In the genomic region with DNA sequence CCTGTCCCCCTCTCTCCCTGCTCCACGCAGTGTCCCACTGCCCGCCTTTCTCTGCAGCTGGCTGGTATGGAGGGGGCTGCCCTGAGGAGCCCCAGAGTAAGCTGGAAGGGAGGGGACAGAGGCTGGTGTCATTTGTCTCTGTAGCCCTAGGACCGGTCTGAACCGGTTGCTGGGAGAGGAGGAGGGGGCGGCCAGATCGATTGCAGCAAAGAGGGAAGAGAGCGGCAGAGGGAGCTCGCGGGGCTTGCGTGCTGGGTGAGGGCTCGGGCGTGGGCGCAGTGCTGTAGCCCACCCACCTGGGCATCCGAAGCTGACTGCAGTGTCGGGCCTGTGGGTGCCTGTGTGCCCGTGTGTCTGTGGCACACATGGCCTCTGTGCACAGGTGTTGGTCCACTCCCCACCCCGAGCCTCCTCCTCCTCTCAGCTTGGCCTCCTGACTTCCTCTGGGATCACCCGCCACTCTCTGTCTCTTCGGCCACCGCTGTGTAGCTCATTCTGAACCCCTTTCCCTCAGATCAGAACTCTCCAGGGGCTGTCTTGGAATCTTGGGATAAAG, we compare ENCODE assay signal across 14 cellular contexts. TPM values are rescaled to one million over a fixed set of nuclear protein-coding genes. Genes with fewer than 3 reads are reported as not detected.
A peak's percentile ranks its signal among the peaks of the same experiment; 100 is the strongest.
DNase-seq lines count a peak whose midpoint lies in the region; ATAC-seq and TF ChIP-seq lines count a peak whose summit lies in the region.
"Had no signal": no experiment of that assay in that cellular context is flagged by ENCODE, and none has a peak within 500 bp of the region (broad histone marks: within the 10 kb centered on the region; RNA-seq: fewer than 3 reads in every experiment).

No MANE protein-coding gene starts in this region.

- DNase-seq in COLO668 (lab: John Stamatoyannopoulos, UW; ENCODE audit: unreplicated experiment) (peak; percentile 89), NCI-H128 (lab: John Stamatoyannopoulos, UW; ENCODE audit: unreplicated experiment) (peak; percentile 73), OCI-M1 (lab: John Stamatoyannopoulos, UW) (peak; percentile 58), iPS-NIHi11 (ENCODE audit: low spot score) (peak; percentile 83), Calu3 (no peak), tibial artery (no peak)
- DNase-seq in activated T-cell treated with anti-CD3 and anti-CD28 coated beads, Interleukin-2, amount 50 U/mL, for 4 hours, result no peak
- DNase-seq: activated CD8-positive, alpha-beta T cell treated with anti-CD3 and anti-CD28 coated beads, Interleukin-2, amount 10 ng/mL, durations not matched to agents 7 days and 5 days; dermis blood vessel endothelial cell; NCI-H1436; sigmoid colon had no signal

- no peaks in the 10 kb centered on the region for H3K9me3 ChIP-seq in tibial artery
- H3K9me3 ChIP-seq: sigmoid colon had no signal

- H3K36me3 Mint-ChIP-seq in Calu3 (ENCODE audit: insufficient read depth, unreplicated experiment), result peaks cover 89% of the 10 kb centered on the region
- H3K36me3 Mint-ChIP-seq in activated T-cell treated with anti-CD3 and anti-CD28 coated beads, Interleukin-2, amount 50 U/mL, for 4 hours (ENCODE audit: insufficient read depth), result no peaks in the 10 kb centered on the region

- no peak overlapping the region for H3K27ac ChIP-seq in tibial artery

- TF ChIP-seq CTCF in Calu3 (IDR thresholded peaks at IDR 0.05; ENCODE audit: unreplicated experiment) (no peak), tibial artery (IDR thresholded peaks at IDR 0.05) (no peak)

- no peak overlapping the region for H3K4me3 Mint-ChIP-seq in Calu3 (ENCODE audit: low read depth, unreplicated experiment)
- H3K4me3 Mint-ChIP-seq in activated T-cell treated with anti-CD3 and anti-CD28 coated beads, Interleukin-2, amount 50 U/mL, for 4 hours, result no peak overlapping the region
- H3K4me3 Mint-ChIP-seq: activated CD8-positive, alpha-beta T cell treated with anti-CD3 and anti-CD28 coated beads, Interleukin-2, amount 10 ng/mL, durations not matched to agents 7 days and 5 days; memory B cell; T-helper 1 cell treated with Interleukin-12 subunit alpha and Interleukin-12 subunit beta and Interleukin-4 antibody, amounts not matched to agents 30 μg/mL and 1 μg/mL, for 36 hours had no signal

- no peaks in the 10 kb centered on the region for H3K27me3 Mint-ChIP-seq in Calu3 (ENCODE audit: unreplicated experiment)
- H3K27me3 Mint-ChIP-seq in activated T-cell treated with anti-CD3 and anti-CD28 coated beads, Interleukin-2, amount 50 U/mL, for 4 hours (ENCODE audit: low read depth), result no peaks in the 10 kb centered on the region
- H3K27me3 Mint-ChIP-seq: memory B cell had no signal

- intact Hi-C loops in Calu3 (cut with micrococcal nuclease; ENCODE audit: unreplicated experiment) (no loop called here), tibial artery (cut with DNase I; ENCODE audit: low total_unique reads) (no loop called here)

- peaks cover 47 to 99% (median 85%) of the 10 kb centered on the region in 3 donors for H3K36me3 ChIP-seq in tibial artery

- H3K4me1 Mint-ChIP-seq in Calu3 (ENCODE audit: low read depth, unreplicated experiment), result no peaks in the 10 kb centered on the region
- H3K4me1 Mint-ChIP-seq in activated T-cell treated with anti-CD3 and anti-CD28 coated beads, Interleukin-2, amount 50 U/mL, for 4 hours (ENCODE audit: low read depth), result no peaks in the 10 kb centered on the region
- H3K4me1 Mint-ChIP-seq: memory B cell had no signal

- no peak overlapping the region for H3K4me3 ChIP-seq in tibial artery
- H3K4me3 ChIP-seq: sigmoid colon had no signal

- CTCF ChIA-PET in Calu3 (lab: Charles Lee), result interaction anchor here (1.9 kb wide), 1 partner anchor 17 kb away, joined by 11 read pairs; no protein-coding TSS in a partner anchor

- no peaks in the 10 kb centered on the region for H3K27me3 ChIP-seq in tibial artery
- H3K27me3 ChIP-seq: sigmoid colon had no signal

- H3K27ac Mint-ChIP-seq in Calu3 (ENCODE audit: unreplicated experiment), result no peak overlapping the region
- H3K27ac Mint-ChIP-seq: activated CD8-positive, alpha-beta T cell treated with anti-CD3 and anti-CD28 coated beads, Interleukin-2, amount 10 ng/mL, durations not matched to agents 7 days and 5 days; memory B cell; T-helper 1 cell treated with Interleukin-12 subunit alpha and Interleukin-12 subunit beta and Interleukin-4 antibody, amounts not matched to agents 30 μg/mL and 1 μg/mL, for 36 hours had no signal

- ATAC-seq in GM21576 (IDR thresholded peaks at IDR 0.05; ENCODE audit: unreplicated experiment), result no peak
- no peak for ATAC-seq in activated T-cell treated with anti-CD3 and anti-CD28 coated beads, Interleukin-2, amount 50 U/mL, for 4 hours
- ATAC-seq: activated CD8-positive, alpha-beta T cell treated with anti-CD3 and anti-CD28 coated beads, Interleukin-2, amount 10 ng/mL, durations not matched to agents 7 days and 5 days had no signal

- peaks cover 0 to 8% (median 0%) of the 10 kb centered on the region in 4 donors for H3K4me1 ChIP-seq in tibial artery

- H3K9me3 Mint-ChIP-seq in Calu3 (ENCODE audit: low read depth, unreplicated experiment), result no peaks in the 10 kb centered on the region
- H3K9me3 Mint-ChIP-seq in activated T-cell treated with anti-CD3 and anti-CD28 coated beads, Interleukin-2, amount 50 U/mL, for 4 hours, result no peaks in the 10 kb centered on the region
- H3K9me3 Mint-ChIP-seq: memory B cell; T-helper 1 cell treated with Interleukin-12 subunit alpha and Interleukin-12 subunit beta and Interleukin-4 antibody, amounts not matched to agents 30 μg/mL and 1 μg/mL, for 36 hours had no signal

- BruUV-seq in Calu3 (replicated peaks; lab: Mats Ljungman, UMichigan), result no TSS peak

RNA-seq across cellular contexts. Expression of a gene that starts 50.7 kb away (rescaled TPM):
- 185 and 203 TPM in 2 replicates for total RNA-seq in Calu3 (2022)
- total RNA-seq in activated T-cell treated with anti-CD3 and anti-CD28 coated beads, Interleukin-2, amount 50 U/mL, for 4 hours, result 1 to 10 TPM; 2.8 to 4.7 (median 3.8) TPM

Comparison
In these comparisons a context has a peak if more than half of its experiments do, and no peak if none do; other contexts are left out.
1. DNase-seq: peak in COLO668 (single experiment), NCI-H128 (single experiment), OCI-M1 (single experiment) and iPS-NIHi11 (single experiment); none in Calu3 (single experiment), activated T-cell treated with anti-CD3 and anti-CD28 coated beads, Interleukin-2, amount 50 U/mL, for 4 hours (single experiment) and tibial artery (0 of 2).
2. RNA of a gene that starts 50.7 kb away (total RNA-seq): 185 to 203 TPM in Calu3; 2.8 to 4.7 TPM in activated T-cell treated with anti-CD3 and anti-CD28 coated beads, Interleukin-2, amount 50 U/mL, for 4 hours; every median in the first group is over 10 times any median in the second.